ENCODE assay signal across 1 cellular context in the genomic region with DNA sequence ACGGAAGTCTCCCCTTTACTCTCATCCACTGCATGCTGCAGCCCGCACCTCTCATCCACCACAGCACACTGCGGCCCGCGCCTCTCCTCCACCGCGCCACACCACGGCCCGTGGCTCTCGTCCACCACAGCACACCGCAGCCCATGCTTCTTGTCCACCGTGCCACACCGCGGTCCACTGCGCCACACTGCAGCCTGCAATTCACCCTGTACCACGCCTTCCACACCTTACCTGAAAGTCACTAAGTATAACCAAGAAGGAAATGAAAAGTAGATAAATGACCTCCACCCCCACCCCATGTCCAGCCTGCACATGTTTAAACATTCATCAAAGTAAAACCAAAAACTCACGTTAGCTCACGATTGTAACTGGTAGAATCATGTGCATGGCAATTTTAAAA.
A peak's percentile ranks its signal among the peaks of the same experiment; 100 is the strongest.
TF ChIP-seq lines count a peak whose summit lies in the region.

No MANE protein-coding gene starts in this region.

TF ChIP-seq in GM12878, 131 proteins besides CTCF, POLR2A, EP300 and RAD21 (continued from another document):
- TF ChIP-seq, protein P1, sequence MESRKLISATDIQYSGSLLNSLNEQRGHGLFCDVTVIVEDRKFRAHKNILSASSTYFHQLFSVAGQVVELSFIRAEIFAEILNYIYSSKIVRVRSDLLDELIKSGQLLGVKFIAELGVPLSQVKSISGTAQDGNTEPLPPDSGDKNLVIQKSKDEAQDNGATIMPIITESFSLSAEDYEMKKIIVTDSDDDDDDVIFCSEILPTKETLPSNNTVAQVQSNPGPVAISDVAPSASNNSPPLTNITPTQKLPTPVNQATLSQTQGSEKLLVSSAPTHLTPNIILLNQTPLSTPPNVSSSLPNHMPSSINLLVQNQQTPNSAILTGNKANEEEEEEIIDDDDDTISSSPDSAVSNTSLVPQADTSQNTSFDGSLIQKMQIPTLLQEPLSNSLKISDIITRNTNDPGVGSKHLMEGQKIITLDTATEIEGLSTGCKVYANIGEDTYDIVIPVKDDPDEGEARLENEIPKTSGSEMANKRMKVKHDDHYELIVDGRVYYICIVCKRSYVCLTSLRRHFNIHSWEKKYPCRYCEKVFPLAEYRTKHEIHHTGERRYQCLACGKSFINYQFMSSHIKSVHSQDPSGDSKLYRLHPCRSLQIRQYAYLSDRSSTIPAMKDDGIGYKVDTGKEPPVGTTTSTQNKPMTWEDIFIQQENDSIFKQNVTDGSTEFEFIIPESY (IDR thresholded peaks at IDR 0.05): peak; percentile 59; the same call in 1 of the 2 replicates
- TF ChIP-seq BHLHE40 (IDR thresholded peaks at IDR 0.05; ENCODE audit: borderline replicate concordance in 1 of 2, low read depth in 2 of 2, low read length in 1 of 2) (peak; percentile 67 to 79), IKZF2 (IDR thresholded peaks at IDR 0.05) (peak in 1 of 2 experiments; percentile 33; a peak in 1 of 4 replicates), PAX5 (IDR thresholded peaks at IDR 0.05; ENCODE audit: borderline replicate concordance, low read depth, low read length) (peak; percentile 26; the same call in 1 of the 2 replicates), CHD1 (IDR thresholded peaks at IDR 0.05; ENCODE audit: low read depth, low read length) (no peak), HDGF (IDR thresholded peaks at IDR 0.05) (no peak), CBX5 (IDR thresholded peaks at IDR 0.05; ENCODE audit: low read depth) (no peak)
